ENCODE assay signal across 10 cellular contexts in the genomic region with DNA sequence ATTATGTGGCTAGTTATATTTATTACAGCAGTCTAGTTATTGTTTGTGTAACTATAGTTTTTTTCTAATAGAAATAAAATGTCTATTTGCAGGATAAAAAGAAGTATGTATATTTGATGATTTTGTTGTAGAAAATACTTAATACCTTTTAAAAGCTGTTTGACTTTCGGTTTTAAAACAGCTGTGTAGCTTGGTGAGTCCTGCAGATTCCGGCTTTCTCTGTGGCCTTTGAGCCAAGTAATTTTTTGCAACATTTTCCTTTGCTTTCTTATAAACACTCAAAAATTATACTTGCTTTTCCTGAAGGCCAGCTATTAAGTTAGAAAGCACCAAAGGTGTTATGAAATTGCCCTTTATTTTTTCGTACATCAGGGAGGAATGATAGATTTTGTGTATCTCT.
DNase-seq lines count a peak whose midpoint lies in the region; ATAC-seq and TF ChIP-seq lines count a peak whose summit lies in the region.
"Had no signal": no experiment of that assay in that cellular context is flagged by ENCODE, and none has a peak within 500 bp of the region (broad histone marks: within the 10 kb centered on the region; RNA-seq: fewer than 3 reads in every experiment).

No MANE protein-coding gene starts in this region.

- no peaks in the 10 kb centered on the region for H3K27me3 Mint-ChIP-seq in CD8-positive, alpha-beta T cell (ENCODE audit: low read depth)

- H3K36me3 ChIP-seq in OCI-LY3 (replicated peaks; ENCODE audit: low read depth, low read length) (no peaks in the 10 kb centered on the region), fibroblast of lung (ENCODE audit: control insufficient read depth, insufficient read depth, low read length) (peaks cover 1% of the 10 kb centered on the region), skeletal muscle satellite cell (ENCODE audit: insufficient read depth, low read length) (no peaks in the 10 kb centered on the region)
- no peaks in the 10 kb centered on the region for H3K36me3 ChIP-seq in CD8-positive, alpha-beta T cell (ENCODE audit: insufficient read depth, low read length)

- no peaks in the 10 kb centered on the region for H3K36me3 Mint-ChIP-seq in CD8-positive, alpha-beta T cell

- no peak overlapping the region for H3K4me3 Mint-ChIP-seq in CD8-positive, alpha-beta T cell

- TF ChIP-seq CTCF in OCI-LY3 (IDR thresholded peaks at IDR 0.05; ENCODE audit: low read depth, low read length) = no peak
- TF ChIP-seq CTCF in fibroblast of lung (conservative IDR thresholded peaks at IDR 0.05 in 1 of 2, IDR thresholded peaks at IDR 0.05 in 1 of 2; ENCODE audit: low read depth in 1 of 2, low read length in 2 of 2) = no peak
- TF ChIP-seq CTCF in CD8-positive, alpha-beta T cell (IDR thresholded peaks at IDR 0.05) = no peak

- no peaks in the 10 kb centered on the region for H3K9me3 Mint-ChIP-seq in CD8-positive, alpha-beta T cell

- no peak overlapping the region for H3K27ac Mint-ChIP-seq in CD8-positive, alpha-beta T cell

- POLR2A ChIA-PET in CD8-positive, alpha-beta T cell (lab: Charles Lee) = no interaction called here

- no peaks in the 10 kb centered on the region for H3K9me3 ChIP-seq in OCI-LY3 (ENCODE audit: insufficient read depth, low read length)
- no peaks in the 10 kb centered on the region for H3K9me3 ChIP-seq in fibroblast of lung (ENCODE audit: control insufficient read depth, insufficient read depth, low read depth, low read length)
- no peaks in the 10 kb centered on the region for H3K9me3 ChIP-seq in skeletal muscle satellite cell (replicated peaks; ENCODE audit: low read length)
- no peaks in the 10 kb centered on the region for H3K9me3 ChIP-seq in CD8-positive, alpha-beta T cell (ENCODE audit: low read length)

- H3K27ac ChIP-seq in OCI-LY3 (ENCODE audit: low read length) (no peak overlapping the region), fibroblast of lung (ENCODE audit: insufficient read depth, low read length) (peak overlapping the region; percentile 94)
- no peak overlapping the region for H3K27ac ChIP-seq in CD8-positive, alpha-beta T cell (ENCODE audit: low read depth, low read length)

- H3K4me1 ChIP-seq in OCI-LY3 (ENCODE audit: low read length) (peaks cover 39% of the 10 kb centered on the region), fibroblast of lung (ENCODE audit: control insufficient read depth, extremely low read depth, insufficient read depth, low read length) (peaks cover 11% of the 10 kb centered on the region), skeletal muscle satellite cell (ENCODE audit: control insufficient read depth, insufficient read depth, low read length) (peaks cover 17% of the 10 kb centered on the region)
- peaks cover 8% of the 10 kb centered on the region for H3K4me1 ChIP-seq in CD8-positive, alpha-beta T cell (ENCODE audit: insufficient read depth, low read length)

- CTCF ChIA-PET in CD8-positive, alpha-beta T cell (lab: Charles Lee) = interaction anchor here (0.8 to 2.4 kb wide), 3 partner anchors 13 to 238 kb away, joined by 3 to 14 read pairs (median 3); no protein-coding TSS in a partner anchor

- H3K4me3 ChIP-seq in OCI-LY3 (ENCODE audit: low read length) (peak overlapping the region; percentile 57), fibroblast of lung (replicated peaks in 1 of 4; ENCODE audit: control extremely low read depth in 1 of 4, insufficient read depth in 1 of 4, low read depth in 3 of 4, low read length in 4 of 4) (peak overlapping the region; percentile 40 to 69 (median 44)), skeletal muscle satellite cell (ENCODE audit: low read length) (peak overlapping the region; percentile 72)
- H3K4me3 ChIP-seq in CD8-positive, alpha-beta T cell (ENCODE audit: low read depth, low read length) = no peak overlapping the region

- ATAC-seq in CD8-positive, alpha-beta T cell = no peak

- H4K20me1 ChIP-seq in OCI-LY3 (ENCODE audit: insufficient read depth, low read length) = no peaks in the 10 kb centered on the region
- H4K20me1 ChIP-seq in fibroblast of lung (ENCODE audit: control insufficient read depth, extremely low read depth, insufficient read depth, low read length) = no peaks in the 10 kb centered on the region

- DNase-seq in H4 (ENCODE audit: low spot score) (peak; percentile 25), fibroblast of lung (ENCODE audit: low read depth in 2 of 2) (peak in 1 of 2 donors; percentile 67), MV-4-11 (lab: John Stamatoyannopoulos, UW) (no peak), NCI-H1105 treated with DMSO at 0.1 percent for 48 hours (lab: John Stamatoyannopoulos, UW) (no peak), kidney glomerular epithelial cell (lab: John Stamatoyannopoulos, UW) (no peak)
- no peak for DNase-seq in CD8-positive, alpha-beta T cell
- DNase-seq: activated CD4-positive, alpha-beta T cell treated with anti-CD3 and anti-CD28 coated beads, Interleukin-2, amount 50 U/mL, for 1 hour; NCI-H1105 had no signal

- H3K4me2 ChIP-seq in OCI-LY3 (ENCODE audit: low read length) (peak overlapping the region; percentile 77), fibroblast of lung (ENCODE audit: extremely low read depth, insufficient read depth, low read length) (peak overlapping the region; percentile 99), skeletal muscle satellite cell (ENCODE audit: low read length) (peak overlapping the region; percentile 82)

- H3K27me3 ChIP-seq in OCI-LY3 (ENCODE audit: low read depth, low read length) (no peaks in the 10 kb centered on the region), fibroblast of lung (ENCODE audit: control insufficient read depth, insufficient read depth, low read length) (no peaks in the 10 kb centered on the region), skeletal muscle satellite cell (ENCODE audit: control insufficient read depth, insufficient read depth, low read length) (no peaks in the 10 kb centered on the region)
- H3K27me3 ChIP-seq in CD8-positive, alpha-beta T cell (ENCODE audit: insufficient read depth, low read length) = no peaks in the 10 kb centered on the region

- peak overlapping the region; percentile 21 for H3K9ac ChIP-seq in OCI-LY3 (ENCODE audit: low read length)
- H3K9ac ChIP-seq in fibroblast of lung (ENCODE audit: insufficient read depth, low read length) = peak overlapping the region; percentile 45
- H3K9ac ChIP-seq in skeletal muscle satellite cell (ENCODE audit: low read depth, low read length) = peak overlapping the region; percentile 75

- H3K79me2 ChIP-seq in OCI-LY3 (ENCODE audit: low read length) (no peaks in the 10 kb centered on the region), fibroblast of lung (ENCODE audit: control insufficient read depth, insufficient read depth, low read length) (peaks cover 4% of the 10 kb centered on the region)

- intact Hi-C loops in CD8-positive, alpha-beta T cell (cut with DNase I, micrococcal nuclease) = loop anchor here (2.0 to 5.0 kb wide), 3 partner anchors 62 to 362 kb away; a partner anchor contains a TSS

- peaks cover 28% of the 10 kb centered on the region for H3K4me1 Mint-ChIP-seq in CD8-positive, alpha-beta T cell (ENCODE audit: low read depth)

- peak overlapping the region; percentile 27; the same call in 1 of the 2 replicates for H2AFZ ChIP-seq in OCI-LY3 (ENCODE audit: low read depth, low read length)
- peak overlapping the region; percentile 48 for H2AFZ ChIP-seq in fibroblast of lung (ENCODE audit: low read length)

Comparison
In these comparisons a context has a peak if more than half of its experiments do, and no peak if none do; other contexts are left out.
1. H3K9ac ChIP-seq: peak in every context shown above with its lines; median percentile 75 in skeletal muscle satellite cell; 45 in fibroblast of lung; 21 in OCI-LY3.